Comparison of ENCODE assay signal across 33 cellular contexts in genomic region chr10:121658111-121658510, GRCh38. TPM values are rescaled to one million over a fixed set of nuclear protein-coding genes. Genes with fewer than 3 reads are reported as not detected.
"Had no signal": no experiment of that assay in that cellular context is flagged by ENCODE, and none has a peak within 500 bp of the region (broad histone marks: within the 10 kb centered on the region; RNA-seq: fewer than 3 reads in every experiment).

No MANE protein-coding gene starts in this region.

- H3K4me3 ChIP-seq: adrenal gland, ascending aorta, body of pancreas, breast epithelium, cardiac muscle cell had no signal

- H3K36me3 ChIP-seq: adrenal gland, ascending aorta, brain microvascular endothelial cell, breast epithelium, cardiac muscle cell had no signal

- ATAC-seq: activated naive CD4-positive, alpha-beta T cell treated with anti-CD3 and anti-CD28 coated beads, Interleukin-2, amount 50 U/mL, for 72 hours; activated naive CD8-positive, alpha-beta T cell treated with anti-CD3 and anti-CD28 coated beads, Interleukin-2, amount 50 U/mL, for 24 hours; activated T-cell treated with anti-CD3 and anti-CD28 coated beads, Interleukin-2, amount 50 U/mL, for 4 hours; activated T-cell treated with anti-CD3 and anti-CD28 coated beads, Interleukin-2, amount 50 U/mL, for 72 hours; activated T-helper 17 cell treated with anti-CD3 and anti-CD28 coated beads, Interleukin-2, amount 50 U/mL, for 72 hours; body of pancreas had no signal

- DNase-seq: activated effector memory CD4-positive, alpha-beta T cell treated with anti-CD3 and anti-CD28 coated beads, Interleukin-2, amount 50 U/mL, for 16 hours; activated effector memory CD4-positive, alpha-beta T cell treated with Interleukin-2 at 50 U/mL for 16 hours; activated gamma-delta T cell; activated gamma-delta T cell treated with Interleukin-2 at 50 U/mL for 16 hours; activated naive CD4-positive, alpha-beta T cell; activated naive CD4-positive, alpha-beta T cell treated with anti-CD3 and anti-CD28 coated beads for 36 hours; activated naive CD4-positive, alpha-beta T cell treated with anti-CD3 and anti-CD28 coated beads, Interleukin-2, amount 10 ng/mL, durations not matched to agents 7 days and 5 days; activated naive CD4-positive, alpha-beta T cell treated with anti-CD3 and anti-CD28 coated beads, Interleukin-2, amount 50 U/mL, for 16 hours; activated naive CD4-positive, alpha-beta T cell treated with Interleukin-2 at 50 U/mL for 16 hours; activated naive CD8-positive, alpha-beta T cell treated with anti-CD3 and anti-CD28 coated beads for 36 hours; activated naive CD8-positive, alpha-beta T cell treated with anti-CD3 and anti-CD28 coated beads, Interleukin-2, amount 10 ng/mL, durations not matched to agents 7 days and 5 days; activated naive CD8-positive, alpha-beta T cell treated with anti-CD3 and anti-CD28 coated beads, Interleukin-2, amount 50 U/mL, for 24 hours; activated T-cell treated with anti-CD3 and anti-CD28 coated beads, Interleukin-2, amount 50 U/mL, for 1 hour; activated T-cell treated with anti-CD3 and anti-CD28 coated beads, Interleukin-2, amount 50 U/mL, for 24 hours; activated T-cell treated with anti-CD3 and anti-CD28 coated beads, Interleukin-2, amount 50 U/mL, for 4 hours; activated T-cell treated with anti-CD3 and anti-CD28 coated beads, Interleukin-2, amount 50 U/mL, for 48 hours; activated T-cell treated with anti-CD3 and anti-CD28 coated beads, Interleukin-2, amount 50 U/mL, for 72 hours; adrenal gland; amniotic stem cell; amygdala; anterior cingulate cortex; body of pancreas; brain microvascular endothelial cell; caudate nucleus; central memory CD4-positive, alpha-beta T cell; cerebellar nuclear complex had no signal

- H3K9me3 ChIP-seq: adrenal gland, ascending aorta, body of pancreas, breast epithelium had no signal

- H3K27ac ChIP-seq: adrenal gland, ascending aorta, body of pancreas, brain microvascular endothelial cell, breast epithelium, cardiac muscle cell had no signal

- H3K4me1 ChIP-seq: adrenal gland, ascending aorta, body of pancreas, breast epithelium had no signal

- H3K27me3 ChIP-seq: adrenal gland, ascending aorta, body of pancreas, brain microvascular endothelial cell, breast epithelium, cardiac muscle cell had no signal

RNA-seq across cellular contexts. Expression of gene FGFR2, which starts 59.9 kb away (rescaled TPM):
- total RNA-seq: activated naive CD4-positive, alpha-beta T cell treated with anti-CD3 and anti-CD28 coated beads for 36 hours; activated naive CD4-positive, alpha-beta T cell treated with anti-CD3 and anti-CD28 coated beads, Interleukin-2, amount 50 U/mL, for 72 hours; activated naive CD8-positive, alpha-beta T cell treated with anti-CD3 and anti-CD28 coated beads for 36 hours; activated T-cell treated with anti-CD3 and anti-CD28 coated beads, Interleukin-2, amount 50 U/mL, for 72 hours; activated T-helper 1 cell treated with anti-CD3 and anti-CD28 coated beads, Interleukin-12 subunit alpha, Interleukin-12 subunit beta, Interleukin-2, Interleukin-4 antibody, amounts not matched to agents 30 ng/mL and 10 ng/mL and 1 ng/mL, durations not matched to agents 14 hours and 24 hours and 36 hours; activated T-helper 17 cell treated with anti-CD3 and anti-CD28 coated beads, Interleukin-2, amount 50 U/mL, for 72 hours; activated T-helper 2 cell treated with anti-CD3 and anti-CD28 coated beads, Interferon-gamma antibody, Interleukin-2, Interleukin-4, amounts not matched to agents 10 μg/mL and 5 μg/mL and 100 μg/mL, durations not matched to agents 14 hours and 24 hours and 36 hours had no signal
